In genomic region chr5:176183321-176184074, GRCh38 we compare ENCODE assay signal across 15 cellular contexts.
DNase-seq lines count a peak whose midpoint lies in the region; ATAC-seq lines count a peak whose summit lies in the region.
"Had no signal": no experiment of that assay in that cellular context is flagged by ENCODE, and none has a peak within 500 bp of the region (broad histone marks: within the 10 kb centered on the region; RNA-seq: fewer than 3 reads in every experiment).

No MANE protein-coding gene starts in this region.

- DNase-seq in DMS53 (lab: John Stamatoyannopoulos, UW) (peak; percentile 93), NCI-H1436 treated with DMSO at 0.1 percent for 48 hours (lab: John Stamatoyannopoulos, UW) (peak; percentile 49), NCI-H510A (lab: John Stamatoyannopoulos, UW) (peak; percentile 76), kidney tubule cell (ENCODE audit: low spot score) (peak; percentile 16), cortex of kidney (lab: John Stamatoyannopoulos, UW) (no peak), RKO (ENCODE audit: low spot score) (no peak)
- DNase-seq: activated CD4-positive, alpha-beta T cell treated with anti-CD3 and anti-CD28 coated beads for 4 hours; activated T-cell treated with anti-CD3 and anti-CD28 coated beads, Interleukin-2, amount 50 U/mL, for 24 hours; DND-41; MM.1S; PC-9; SW 1271; tibial artery had no signal

- no peak for ATAC-seq in GM18858 (IDR thresholded peaks at IDR 0.05; ENCODE audit: unreplicated experiment)
- ATAC-seq in GM19023 (IDR thresholded peaks at IDR 0.05; ENCODE audit: unreplicated experiment) = no peak

Comparison
In these comparisons a context has a peak if more than half of its experiments do, and no peak if none do; other contexts are left out.
1. DNase-seq: peak in DMS53 (single experiment), NCI-H1436 treated with DMSO at 0.1 percent for 48 hours (single experiment), NCI-H510A (single experiment) and kidney tubule cell (single experiment); none in cortex of kidney (single experiment) and RKO (single experiment).